Comparison of ENCODE assay signal across 23 cellular contexts in genomic region chr4:10055871-10056270, GRCh38.
"Had no signal": no experiment of that assay in that cellular context is flagged by ENCODE, and none has a peak within 500 bp of the region (broad histone marks: within the 10 kb centered on the region; RNA-seq: fewer than 3 reads in every experiment).

No MANE protein-coding gene starts in this region.

- H3K27ac Mint-ChIP-seq: activated CD4-positive, alpha-beta T cell treated with anti-CD3 and anti-CD28 coated beads, Interleukin-2, amount 10 ng/mL, durations not matched to agents 7 days and 5 days; activated CD8-positive, alpha-beta T cell treated with anti-CD3 and anti-CD28 coated beads for 36 hours; T-cell; T-helper 2 cell treated with Interferon-gamma antibody and Interleukin-4, amounts not matched to agents 5 μg/mL and 100 μg/mL, for 36 hours had no signal

- H3K36me3 ChIP-seq: left lung, WERI-Rb-1 had no signal

- ATAC-seq: activated CD8-positive, alpha-beta T cell treated with anti-CD3 and anti-CD28 coated beads for 36 hours; activated naive CD4-positive, alpha-beta T cell treated with anti-CD3 and anti-CD28 coated beads, Interleukin-2, amount 50 U/mL, for 72 hours; left lung; naive thymus-derived CD8-positive, alpha-beta T cell; right cardiac atrium; stimulated activated naive CD8-positive, alpha-beta T cell treated with anti-CD3 and anti-CD28 coated beads, Interleukin-15, amount 100 ng/mL, for 72 hours; T-cell had no signal

- DNase-seq: activated CD4-positive, alpha-beta T cell treated with anti-CD3 and anti-CD28 coated beads, Interleukin-2, amount 10 ng/mL, durations not matched to agents 7 days and 5 days; activated CD4-positive, CD25-positive, alpha-beta regulatory T cell treated with anti-CD3 and anti-CD28 coated beads, Interleukin-2, amount 50 U/mL, for 72 hours; activated CD8-positive, alpha-beta T cell treated with anti-CD3 and anti-CD28 coated beads for 36 hours; activated gamma-delta T cell treated with Interleukin-2 at 50 U/mL for 16 hours; activated T-cell treated with anti-CD3 and anti-CD28 coated beads, Interleukin-2, amount 50 U/mL, for 1 hour; amniotic stem cell; cerebellar nuclear complex; foreskin melanocyte; immature natural killer cell; kidney glomerular epithelial cell; left lung; naive thymus-derived CD8-positive, alpha-beta T cell; psoas muscle; right cardiac atrium; stimulated activated CD4-positive, alpha-beta T cell treated with anti-CD3 and anti-CD28 coated beads, Interleukin-1b, Interleukin-23, amount 100 ng/mL, for 48 hours; stimulated activated naive CD8-positive, alpha-beta T cell treated with anti-CD3 and anti-CD28 coated beads, Interleukin-15, amount 100 ng/mL, for 72 hours; T-cell; tibial artery; WERI-Rb-1 had no signal

- H3K27ac ChIP-seq: coronary artery, hepatocyte, left lung, psoas muscle, tibial artery, WERI-Rb-1 had no signal

- H3K9me3 ChIP-seq: left lung, psoas muscle, tibial artery had no signal

- H3K9me3 Mint-ChIP-seq: activated CD4-positive, alpha-beta T cell treated with anti-CD3 and anti-CD28 coated beads, Interleukin-2, amount 10 ng/mL, durations not matched to agents 7 days and 5 days; activated CD8-positive, alpha-beta T cell treated with anti-CD3 and anti-CD28 coated beads for 36 hours; activated naive CD4-positive, alpha-beta T cell treated with anti-CD3 and anti-CD28 coated beads, Interleukin-2, amount 50 U/mL, for 72 hours; immature natural killer cell; stimulated activated naive CD8-positive, alpha-beta T cell treated with anti-CD3 and anti-CD28 coated beads, Interleukin-15, amount 100 ng/mL, for 72 hours; T-cell; T-helper 2 cell treated with Interferon-gamma antibody and Interleukin-4, amounts not matched to agents 5 μg/mL and 100 μg/mL, for 36 hours had no signal

- H3K4me1 Mint-ChIP-seq: activated CD4-positive, alpha-beta T cell treated with anti-CD3 and anti-CD28 coated beads, Interleukin-2, amount 10 ng/mL, durations not matched to agents 7 days and 5 days; immature natural killer cell; stimulated activated naive CD8-positive, alpha-beta T cell treated with anti-CD3 and anti-CD28 coated beads, Interleukin-15, amount 100 ng/mL, for 72 hours had no signal

- H3K27me3 ChIP-seq: hepatocyte, left lung, tibial artery had no signal

- H3K4me3 Mint-ChIP-seq: activated CD4-positive, alpha-beta T cell treated with anti-CD3 and anti-CD28 coated beads, Interleukin-2, amount 10 ng/mL, durations not matched to agents 7 days and 5 days; activated CD8-positive, alpha-beta T cell treated with anti-CD3 and anti-CD28 coated beads for 36 hours; immature natural killer cell; naive thymus-derived CD8-positive, alpha-beta T cell; stimulated activated naive CD8-positive, alpha-beta T cell treated with anti-CD3 and anti-CD28 coated beads, Interleukin-15, amount 100 ng/mL, for 72 hours; T-cell; T-helper 2 cell treated with Interferon-gamma antibody and Interleukin-4, amounts not matched to agents 5 μg/mL and 100 μg/mL, for 36 hours had no signal

- H3K27me3 Mint-ChIP-seq: activated CD4-positive, alpha-beta T cell treated with anti-CD3 and anti-CD28 coated beads, Interleukin-2, amount 10 ng/mL, durations not matched to agents 7 days and 5 days; activated CD8-positive, alpha-beta T cell treated with anti-CD3 and anti-CD28 coated beads for 36 hours; naive thymus-derived CD8-positive, alpha-beta T cell; stimulated activated naive CD8-positive, alpha-beta T cell treated with anti-CD3 and anti-CD28 coated beads, Interleukin-15, amount 100 ng/mL, for 72 hours; T-cell had no signal

- H3K4me1 ChIP-seq: left lung, psoas muscle, tibial artery had no signal

- H3K4me3 ChIP-seq: coronary artery, hepatocyte, left lung, psoas muscle, tibial artery had no signal
